In the genomic region with DNA sequence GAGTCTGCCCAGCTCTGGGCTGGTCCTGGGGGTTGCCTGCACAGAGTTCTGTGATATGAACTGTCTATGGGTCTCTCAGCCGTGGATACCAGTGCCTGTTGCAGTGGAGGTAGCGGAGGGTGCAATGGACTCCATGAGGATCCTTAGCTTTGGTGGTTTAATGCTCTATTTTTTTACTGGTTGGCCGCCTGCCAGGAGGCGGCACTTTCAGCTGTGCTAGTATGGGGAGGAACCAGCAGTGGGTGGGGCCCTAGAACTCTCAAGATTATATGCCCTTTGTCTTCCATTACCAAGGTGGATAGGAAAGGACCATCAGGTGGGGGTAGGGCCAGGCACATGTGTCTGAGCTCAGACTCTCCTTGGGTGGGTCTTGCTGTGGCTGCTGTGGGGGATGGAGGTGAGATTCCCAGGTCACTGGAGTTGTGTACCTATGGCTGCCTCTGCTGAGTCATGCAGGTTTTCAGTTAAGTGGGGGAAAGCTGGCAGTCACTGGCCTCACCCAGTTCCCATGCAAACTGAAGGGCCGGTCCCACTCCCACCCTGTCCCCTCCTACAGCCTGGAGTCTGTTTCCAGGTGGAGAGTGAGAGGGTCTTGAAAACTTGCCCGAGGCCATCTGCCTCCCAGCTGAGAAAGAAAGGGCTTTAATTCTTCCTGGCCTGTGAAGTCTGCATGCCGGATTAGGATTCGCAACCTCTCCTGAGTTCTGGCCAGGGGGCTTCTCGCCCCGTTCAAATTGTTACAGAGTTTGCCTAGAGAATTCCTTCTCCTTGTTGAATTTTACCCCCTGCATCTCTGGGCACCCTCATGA, we compare ENCODE assay signal across 16 cellular contexts. TPM values are rescaled to one million over a fixed set of nuclear protein-coding genes. Genes with fewer than 3 reads are reported as not detected.
DNase-seq lines count a peak whose midpoint lies in the region; TF ChIP-seq lines count a peak whose summit lies in the region.
"Had no signal": no experiment of that assay in that cellular context is flagged by ENCODE, and none has a peak within 500 bp of the region (broad histone marks: within the 10 kb centered on the region; RNA-seq: fewer than 3 reads in every experiment).

No MANE protein-coding gene starts in this region.

- H3K4me3 ChIP-seq in SK-N-SH (ENCODE audit: low read depth in 2 of 2, low read length in 1 of 2) = no peak overlapping the region
- H3K4me3 ChIP-seq: HAP-1 had no signal

- H3K9me2 ChIP-seq in SK-N-SH = no peaks in the 10 kb centered on the region

- no peaks in the 10 kb centered on the region for H3K36me3 ChIP-seq in SK-N-SH (replicated peaks in 1 of 2; ENCODE audit: control insufficient read depth in 1 of 2, insufficient read depth in 2 of 2, low read length in 1 of 2)
- H3K36me3 ChIP-seq: HAP-1 had no signal

- no peaks in the 10 kb centered on the region for H3K27me3 ChIP-seq in SK-N-SH (ENCODE audit: insufficient read depth)

- TF ChIP-seq RAD21 in SK-N-SH (IDR thresholded peaks at IDR 0.05; ENCODE audit: low read length) = no peak

- no peak overlapping the region for H3K9ac ChIP-seq in SK-N-SH

- no peak overlapping the region for H3K27ac ChIP-seq in SK-N-SH (ENCODE audit: low read depth in 2 of 2, low read length in 1 of 2)

- CTCF ChIA-PET in SK-N-SH (lab: Yijun Ruan, JAX) = interaction anchor here (1.1 kb wide), 1 partner anchor 26 kb away, joined by 3 read pairs; no protein-coding TSS in a partner anchor

- no peak for TF ChIP-seq CTCF in SK-N-SH (IDR thresholded peaks at IDR 0.05)

- POLR2A ChIA-PET in SK-N-SH (lab: Yijun Ruan, JAX) = no interaction called here

- no peak overlapping the region for H2AFZ ChIP-seq in SK-N-SH (ENCODE audit: low read depth)

- TF ChIP-seq EP300 in SK-N-SH (IDR thresholded peaks at IDR 0.05; ENCODE audit: borderline replicate concordance in 1 of 2, low read depth in 1 of 2, low read length in 1 of 2) = no peak

- DNase-seq in NCI-H82 (lab: John Stamatoyannopoulos, UW) (peak; percentile 38), NCI-H82 treated with DMSO at 0.1 percent for 48 hours (lab: John Stamatoyannopoulos, UW; ENCODE audit: unreplicated experiment) (no peak), NCI-H748 (lab: John Stamatoyannopoulos, UW; ENCODE audit: unreplicated experiment) (peak; percentile 74), glomerular visceral epithelial cell (ENCODE audit: extremely low spot score) (peak; percentile 32), ureter (ENCODE audit: low spot score) (peak; percentile 54), SK-N-SH (no peak), germinal center (ENCODE audit: low spot score) (no peak), foreskin melanocyte (no peak)
- DNase-seq: activated CD8-positive, alpha-beta memory T cell treated with anti-CD3 and anti-CD28 coated beads, Interleukin-2, amount 50 U/mL, for 48 hours; activated naive CD4-positive, alpha-beta T cell treated with anti-CD3 and anti-CD28 coated beads, Interleukin-2, amount 50 U/mL, for 16 hours; COR-L47; effector memory CD4-positive, alpha-beta T cell; NCI-H1930; small intestine; T-cell had no signal

- WGBS in SK-N-SH (ENCODE audit: low lambda C conversion rate) = 31% methylated on average over 9 of the region's 10 CpGs

- H3K4me1 ChIP-seq in SK-N-SH (ENCODE audit: control insufficient read depth in 1 of 2, insufficient read depth in 2 of 2, low read depth in 1 of 2, low read length in 1 of 2) = no peaks in the 10 kb centered on the region

- no peaks in the 10 kb centered on the region for H3F3A ChIP-seq in SK-N-SH (replicated peaks; ENCODE audit: insufficient read depth)

- H3K79me2 ChIP-seq in SK-N-SH (ENCODE audit: insufficient read depth) = no peaks in the 10 kb centered on the region

- no peak overlapping the region for H3K4me2 ChIP-seq in SK-N-SH

- H4K20me1 ChIP-seq in SK-N-SH (ENCODE audit: insufficient read depth) = no peaks in the 10 kb centered on the region

- H3K9me3 ChIP-seq in SK-N-SH = no peaks in the 10 kb centered on the region

TF ChIP-seq in SK-N-SH, 30 proteins besides CTCF, POLR2A, EP300 and RAD21:
- TF ChIP-seq RXRA (IDR thresholded peaks at IDR 0.05; ENCODE audit: borderline replicate concordance, low read depth) (no peak), IRF3 (IDR thresholded peaks at IDR 0.05; ENCODE audit: low read depth, low read length) (no peak), GATA2 (CRISPR knock-in tag; IDR thresholded peaks at IDR 0.05) (no peak), MAX (IDR thresholded peaks at IDR 0.05; ENCODE audit: low read depth) (no peak), EZH2phosphoT487 (IDR thresholded peaks at IDR 0.05; ENCODE audit: borderline replicate concordance, low read depth) (no peak), YY1 (IDR thresholded peaks at IDR 0.05; ENCODE audit: low read depth) (no peak), TEAD4 (IDR thresholded peaks at IDR 0.05; ENCODE audit: borderline replicate concordance, insufficient read depth) (no peak), RCOR1 (IDR thresholded peaks at IDR 0.05; ENCODE audit: low read length) (no peak), JUND (IDR thresholded peaks at IDR 0.05) (no peak)

RNA-seq across cellular contexts. Expression of gene KCNS3, which starts 14.5 kb away (rescaled TPM):
- 20.3 TPM for total RNA-seq in ureter
- polyA plus RNA-seq in SK-N-SH (2012; rRNA removed) = 0.05 and 0.07 TPM in 2 replicates
- 0.06 and 0.12 TPM in 2 replicates for polyA plus RNA-seq in SK-N-SH (2012; cell fraction: cytosol; rRNA removed)
- 0.04 and 0.29 TPM in 2 replicates for polyA plus RNA-seq in SK-N-SH (2012; cell fraction: nucleus; rRNA removed)

Comparison
In these comparisons a context has a peak if more than half of its experiments do, and no peak if none do; other contexts are left out.
1. DNase-seq: peak in NCI-H82 (single experiment), NCI-H748 (single experiment), glomerular visceral epithelial cell (single experiment) and ureter (single experiment); none in NCI-H82 treated with DMSO at 0.1 percent for 48 hours (single experiment), SK-N-SH (single experiment), germinal center (single experiment) and foreskin melanocyte (single experiment).